9 cellular contexts compared by ENCODE assay signal in genomic region chr6:170152989-170153388, GRCh38.
A peak's percentile ranks its signal among the peaks of the same experiment; 100 is the strongest.
DNase-seq lines count a peak whose midpoint lies in the region; ATAC-seq and TF ChIP-seq lines count a peak whose summit lies in the region.
"Had no signal": no experiment of that assay in that cellular context is flagged by ENCODE, and none has a peak within 500 bp of the region (broad histone marks: within the 10 kb centered on the region; RNA-seq: fewer than 3 reads in every experiment).

No MANE protein-coding gene starts in this region.

- no peak overlapping the region for H3K4me3 ChIP-seq in fibroblast of pulmonary artery (replicated peaks; ENCODE audit: low read depth, low read length)

- DNase-seq in HT-29 (ENCODE audit: low spot score), result peak; percentile 62
- DNase-seq in NCI-H510A (lab: John Stamatoyannopoulos, UW), result peak; percentile 65
- DNase-seq in fibroblast of pulmonary artery (ENCODE audit: low read depth), result peak; percentile 20
- DNase-seq in progenitor cell of endocrine pancreas (ENCODE audit: low spot score, unreplicated experiment), result no peak
- no peak for DNase-seq in GM03348 (ENCODE audit: low spot score)
- no peak for DNase-seq in HCEC 1CT
- no peak for DNase-seq in GM13977 (ENCODE audit: low spot score)
- DNase-seq: naive B cell had no signal

- in situ Hi-C loops in GM13977 (cut with MboI; ENCODE audit: low pct_unique_long_range_greater_than_20kb, low sequenced_read_pairs, unreplicated experiment), result no loop called here

- H3K4me1 Mint-ChIP-seq in progenitor cell of endocrine pancreas (ENCODE audit: low read depth), result peaks cover 24% of the 10 kb centered on the region

- H3K9me3 Mint-ChIP-seq in progenitor cell of endocrine pancreas (ENCODE audit: low read depth), result no peaks in the 10 kb centered on the region
- H3K9me3 Mint-ChIP-seq: naive B cell had no signal

- H3K27ac Mint-ChIP-seq in progenitor cell of endocrine pancreas, result peak overlapping the region; percentile 92
- H3K27ac Mint-ChIP-seq: naive B cell had no signal

- no peak for TF ChIP-seq CTCF in fibroblast of pulmonary artery (IDR thresholded peaks at IDR 0.05; ENCODE audit: low read length, missing control alignments)
- TF ChIP-seq CTCF in progenitor cell of endocrine pancreas (IDR thresholded peaks at IDR 0.05; ENCODE audit: unreplicated experiment), result no peak
- TF ChIP-seq CTCF in GM13977 (IDR thresholded peaks at IDR 0.05; ENCODE audit: extremely low read depth, insufficient read depth, missing control alignments), result no peak

- no peaks in the 10 kb centered on the region for H3K36me3 Mint-ChIP-seq in progenitor cell of endocrine pancreas (ENCODE audit: insufficient read depth)
- H3K36me3 Mint-ChIP-seq: naive B cell had no signal

- H3K4me3 Mint-ChIP-seq in progenitor cell of endocrine pancreas (ENCODE audit: low read depth), result no peak overlapping the region
- H3K4me3 Mint-ChIP-seq: naive B cell had no signal

- H3K27me3 Mint-ChIP-seq in progenitor cell of endocrine pancreas, result peaks cover 16% of the 10 kb centered on the region

- no peak for ATAC-seq in GM18517 (IDR thresholded peaks at IDR 0.05; ENCODE audit: unreplicated experiment)

Comparison
In these comparisons a context has a peak if more than half of its experiments do, and no peak if none do; other contexts are left out.
1. DNase-seq: peak in HT-29 (single experiment), NCI-H510A (single experiment) and fibroblast of pulmonary artery (single experiment); none in progenitor cell of endocrine pancreas (single experiment), GM03348 (single experiment), HCEC 1CT (single experiment) and GM13977 (single experiment).